ENCODE assay signal across 8 cellular contexts in the genomic region with DNA sequence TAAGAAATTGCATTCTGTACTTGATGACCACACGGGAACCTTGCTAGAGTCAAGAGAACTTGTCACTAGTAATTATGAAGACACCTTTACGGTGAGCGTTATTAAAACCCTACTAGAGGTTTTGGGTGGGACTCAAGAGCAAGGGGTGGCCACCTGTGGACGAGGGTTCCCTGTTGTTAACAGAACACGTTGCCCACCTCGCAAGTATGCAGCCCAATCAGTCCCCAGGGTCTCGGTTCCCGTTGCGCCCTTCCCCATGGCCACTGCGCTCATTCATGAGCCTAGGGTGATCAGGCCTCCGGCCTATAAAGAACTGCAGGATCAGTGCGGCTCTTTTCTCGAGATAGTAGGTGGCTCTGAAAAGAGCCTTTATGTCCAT. TPM values are rescaled to one million over a fixed set of nuclear protein-coding genes. Genes with fewer than 3 reads are reported as not detected.
A peak's percentile ranks its signal among the peaks of the same experiment; 100 is the strongest.
DNase-seq lines count a peak whose midpoint lies in the region; ATAC-seq and TF ChIP-seq lines count a peak whose summit lies in the region.

No MANE protein-coding gene starts in this region.

- no peak for TF ChIP-seq CTCF in testis (IDR thresholded peaks at IDR 0.05)

- peak; percentile 1 for ATAC-seq in HG03064 (IDR thresholded peaks at IDR 0.05; ENCODE audit: low read depth, unreplicated experiment)
- no peak for ATAC-seq in activated naive CD8-positive, alpha-beta T cell treated with anti-CD3 and anti-CD28 coated beads, Interleukin-2, amount 10 ng/mL, durations not matched to agents 7 days and 5 days (ENCODE audit: low read depth)

- DNase-seq in NCI-H345 (lab: John Stamatoyannopoulos, UW) (peak; percentile 56), NCI-H345 treated with DMSO at 0.1 percent for 48 hours (lab: John Stamatoyannopoulos, UW; ENCODE audit: unreplicated experiment) (no peak), testis (no peak), hippocampal formation (lab: John Stamatoyannopoulos, UW) (no peak), pons (ENCODE audit: low spot score) (no peak)
- no peak for DNase-seq in activated naive CD8-positive, alpha-beta T cell treated with anti-CD3 and anti-CD28 coated beads, Interleukin-2, amount 10 ng/mL, durations not matched to agents 7 days and 5 days

- H3K9ac ChIP-seq in iPS-20b (ENCODE audit: low read depth, low read length) = peak overlapping the region; percentile 92

- H3K4me1 Mint-ChIP-seq in activated naive CD8-positive, alpha-beta T cell treated with anti-CD3 and anti-CD28 coated beads, Interleukin-2, amount 10 ng/mL, durations not matched to agents 7 days and 5 days = peaks cover 37% of the 10 kb centered on the region

- peak overlapping the region; percentile 84 for H3K27ac ChIP-seq in iPS-20b (ENCODE audit: low read length)
- peak overlapping the region; percentile 83 to 87 for H3K27ac ChIP-seq in testis

- no peak for TF ChIP-seq POLR2A in testis (IDR thresholded peaks at IDR 0.05)

- H3K9me3 Mint-ChIP-seq in activated naive CD8-positive, alpha-beta T cell treated with anti-CD3 and anti-CD28 coated beads, Interleukin-2, amount 10 ng/mL, durations not matched to agents 7 days and 5 days = no peaks in the 10 kb centered on the region

- H3K36me3 Mint-ChIP-seq in activated naive CD8-positive, alpha-beta T cell treated with anti-CD3 and anti-CD28 coated beads, Interleukin-2, amount 10 ng/mL, durations not matched to agents 7 days and 5 days = peaks cover 11% of the 10 kb centered on the region

- H3K4me3 ChIP-seq in iPS-20b (ENCODE audit: low read length) (peak overlapping the region; percentile 89), testis (peak overlapping the region; percentile 48 to 58)

- H3K27me3 Mint-ChIP-seq in activated naive CD8-positive, alpha-beta T cell treated with anti-CD3 and anti-CD28 coated beads, Interleukin-2, amount 10 ng/mL, durations not matched to agents 7 days and 5 days = no peaks in the 10 kb centered on the region

- 0 out of 2 replicates have a peak, but pooled peaks cover 5% of the 10 kb centered on the region for H3K27me3 ChIP-seq in iPS-20b (ENCODE audit: insufficient read depth, low read length)
- H3K27me3 ChIP-seq in testis = no peaks in the 10 kb centered on the region

- H3K4me3 Mint-ChIP-seq in activated naive CD8-positive, alpha-beta T cell treated with anti-CD3 and anti-CD28 coated beads, Interleukin-2, amount 10 ng/mL, durations not matched to agents 7 days and 5 days = peak overlapping the region; percentile 98

- POLR2A ChIA-PET in activated naive CD8-positive, alpha-beta T cell treated with anti-CD3 and anti-CD28 coated beads, Interleukin-2, amount 10 ng/mL, durations not matched to agents 7 days and 5 days (lab: Charles Lee) = interaction anchor here (0.7 to 6.9 kb wide), 23 partner anchors 9 to 375 kb away, joined by 3 to 107 read pairs (median 7); partner anchors contain the start of genes ARF1, GUK1, RNF187 and TRIM11

- no peaks in the 10 kb centered on the region for H3K9me3 ChIP-seq in iPS-20b (ENCODE audit: insufficient read depth, low read depth, low read length)
- no peaks in the 10 kb centered on the region for H3K9me3 ChIP-seq in testis

- 8 to 9% methylated on average over 11 to 13 of the region's 13 CpGs for WGBS in testis, 2 donors

- intact Hi-C loops in testis (cut with DNase I; ENCODE audit: low total_unique reads) = no loop called here

- H3K4me1 ChIP-seq in iPS-20b (ENCODE audit: insufficient read depth, low read length) = peaks cover 3% of the 10 kb centered on the region; the same call in 1 of the 2 replicates
- peaks cover 12% of the 10 kb centered on the region for H3K4me1 ChIP-seq in testis

- H3K27ac Mint-ChIP-seq in activated naive CD8-positive, alpha-beta T cell treated with anti-CD3 and anti-CD28 coated beads, Interleukin-2, amount 10 ng/mL, durations not matched to agents 7 days and 5 days = peak overlapping the region; percentile 98

- H3K36me3 ChIP-seq in iPS-20b (ENCODE audit: insufficient read depth, low read depth, low read length) (peaks cover 5% of the 10 kb centered on the region; the same call in 1 of the 2 replicates), testis (ENCODE audit: low read depth, missing control alignments) (no peaks in the 10 kb centered on the region)

RNA-seq across cellular contexts. Expression of gene RNF187, which starts 30.2 kb away (rescaled TPM):
- 100 to 1,000 TPM; 128 to 143 TPM for total RNA-seq in activated naive CD8-positive, alpha-beta T cell treated with anti-CD3 and anti-CD28 coated beads, Interleukin-2, amount 10 ng/mL, durations not matched to agents 7 days and 5 days
- total RNA-seq in testis = 100 to 1,000 TPM in 1 of 2 donors, 10 to 100 TPM in 1; 86.8 to 109 TPM
- 49.3 TPM for polyA plus RNA-seq in testis (ENCODE audit: insufficient read depth, low read depth, low replicate concordance)

RNA-seq across cellular contexts. Expression of gene TRIM17, which starts 40.3 kb away (rescaled TPM):
- 1 to 10 TPM; 3.4 to 4.3 TPM for total RNA-seq in activated naive CD8-positive, alpha-beta T cell treated with anti-CD3 and anti-CD28 coated beads, Interleukin-2, amount 10 ng/mL, durations not matched to agents 7 days and 5 days
- total RNA-seq in testis = 10 to 100 TPM; 21.4 to 33.6 TPM
- polyA plus RNA-seq in testis (ENCODE audit: insufficient read depth, low read depth, low replicate concordance) = 37.4 TPM

RNA-seq across cellular contexts. Expression of gene TRIM11, which starts 50.4 kb away (rescaled TPM):
- 10 to 100 TPM; 66.6 to 73.2 TPM for total RNA-seq in activated naive CD8-positive, alpha-beta T cell treated with anti-CD3 and anti-CD28 coated beads, Interleukin-2, amount 10 ng/mL, durations not matched to agents 7 days and 5 days
- total RNA-seq in testis = 10 to 100 TPM; 30.1 to 37.8 TPM
- 19.5 TPM for polyA plus RNA-seq in testis (ENCODE audit: insufficient read depth, low read depth, low replicate concordance)

Comparison
In these comparisons a context has a peak if more than half of its experiments do, and no peak if none do; other contexts are left out.
1. RNA of gene TRIM17, which starts 40.3 kb away (total RNA-seq): 21.4 to 33.6 TPM in testis; 3.4 to 4.3 TPM in activated naive CD8-positive, alpha-beta T cell treated with anti-CD3 and anti-CD28 coated beads, Interleukin-2, amount 10 ng/mL, durations not matched to agents 7 days and 5 days; every median in the first group is over 4 times any median in the second.